ENCODE assay signal across 8 cellular contexts in genomic region chr18:11689031-11689971, GRCh38.
DNase-seq lines count a peak whose midpoint lies in the region; ATAC-seq lines count a peak whose summit lies in the region.

Gene GNAL, plus strand, starts transcription at chr18:11689264. Its CDS starts 300 bp downstream, at chr18:11689564.

- peak within 1 kb of the TSS; percentile 28 for H3K9ac ChIP-seq in mucosa of stomach (ENCODE audit: low read length)

- H3K4me3 ChIP-seq in mucosa of stomach (ENCODE audit: low read length) = no peak within 1 kb of the TSS

- no peaks in the 10 kb centered on the region for H3K36me3 Mint-ChIP-seq in activated T-cell treated with anti-CD3 and anti-CD28 coated beads, Interleukin-2, amount 50 U/mL, for 24 hours (ENCODE audit: low read depth)
- H3K36me3 Mint-ChIP-seq in stimulated activated effector memory CD8-positive, alpha-beta T cell treated with anti-CD3 and anti-CD28 coated beads, Interleukin-12 subunit alpha, Interleukin-12 subunit beta, amount 100 ng/mL, for 72 hours = no peaks in the 10 kb centered on the region

- peaks cover 7% of the 10 kb centered on the region for H3K27me3 ChIP-seq in mucosa of stomach (ENCODE audit: control insufficient read depth, insufficient read depth, low read length)

- peak; percentile 93 for DNase-seq in NCI-H69 (lab: John Stamatoyannopoulos, UW)
- peak; percentile 73 for DNase-seq in activated T-cell treated with anti-CD3 and anti-CD28 coated beads, Interleukin-2, amount 50 U/mL, for 24 hours
- DNase-seq in fibroblast of gingiva (ENCODE audit: low read depth) = peak; percentile 90
- DNase-seq in stimulated activated effector memory CD8-positive, alpha-beta T cell treated with anti-CD3 and anti-CD28 coated beads, Interleukin-12 subunit alpha, Interleukin-12 subunit beta, amount 100 ng/mL, for 72 hours (ENCODE audit: low spot score in 2 of 2) = peak; percentile 33 to 74

- H3K4me3 Mint-ChIP-seq in activated T-cell treated with anti-CD3 and anti-CD28 coated beads, Interleukin-2, amount 50 U/mL, for 24 hours = peak within 1 kb of the TSS; percentile 60
- H3K4me3 Mint-ChIP-seq in stimulated activated effector memory CD8-positive, alpha-beta T cell treated with anti-CD3 and anti-CD28 coated beads, Interleukin-12 subunit alpha, Interleukin-12 subunit beta, amount 100 ng/mL, for 72 hours = peak within 1 kb of the TSS; percentile 49

- peaks cover 4% of the 10 kb centered on the region for H3K9me3 Mint-ChIP-seq in activated T-cell treated with anti-CD3 and anti-CD28 coated beads, Interleukin-2, amount 50 U/mL, for 24 hours
- peaks cover 3% of the 10 kb centered on the region for H3K9me3 Mint-ChIP-seq in stimulated activated effector memory CD8-positive, alpha-beta T cell treated with anti-CD3 and anti-CD28 coated beads, Interleukin-12 subunit alpha, Interleukin-12 subunit beta, amount 100 ng/mL, for 72 hours

- no peak within 1 kb of the TSS for H3K27ac Mint-ChIP-seq in activated T-cell treated with anti-CD3 and anti-CD28 coated beads, Interleukin-2, amount 50 U/mL, for 24 hours
- no peak within 1 kb of the TSS for H3K27ac Mint-ChIP-seq in stimulated activated effector memory CD8-positive, alpha-beta T cell treated with anti-CD3 and anti-CD28 coated beads, Interleukin-12 subunit alpha, Interleukin-12 subunit beta, amount 100 ng/mL, for 72 hours

- H3K4me1 ChIP-seq in mucosa of stomach (ENCODE audit: control insufficient read depth, insufficient read depth, low read length) = no peaks in the 10 kb centered on the region

- H3K4me1 Mint-ChIP-seq in activated T-cell treated with anti-CD3 and anti-CD28 coated beads, Interleukin-2, amount 50 U/mL, for 24 hours (ENCODE audit: low read depth) = peaks cover 10% of the 10 kb centered on the region
- peaks cover 8% of the 10 kb centered on the region for H3K4me1 Mint-ChIP-seq in stimulated activated effector memory CD8-positive, alpha-beta T cell treated with anti-CD3 and anti-CD28 coated beads, Interleukin-12 subunit alpha, Interleukin-12 subunit beta, amount 100 ng/mL, for 72 hours

- H3K27me3 Mint-ChIP-seq in activated T-cell treated with anti-CD3 and anti-CD28 coated beads, Interleukin-2, amount 50 U/mL, for 24 hours = peaks cover 62% of the 10 kb centered on the region

- no peaks in the 10 kb centered on the region for H3K36me3 ChIP-seq in mucosa of stomach (ENCODE audit: control insufficient read depth, insufficient read depth, low read length)

- peak; percentile 89 for ATAC-seq in GM18498 (IDR thresholded peaks at IDR 0.05; ENCODE audit: unreplicated experiment)
- ATAC-seq in HG03135 (IDR thresholded peaks at IDR 0.05; ENCODE audit: unreplicated experiment) = peak; percentile 80
- ATAC-seq in stimulated activated effector memory CD8-positive, alpha-beta T cell treated with anti-CD3 and anti-CD28 coated beads, Interleukin-12 subunit alpha, Interleukin-12 subunit beta, amount 100 ng/mL, for 72 hours = peak; percentile 90
- ATAC-seq in GM18861 (IDR thresholded peaks at IDR 0.05; ENCODE audit: unreplicated experiment) = no peak

- no peaks in the 10 kb centered on the region for H3K9me3 ChIP-seq in mucosa of stomach (ENCODE audit: control insufficient read depth, low read length)
